Comparison of ENCODE assay signal across 29 cellular contexts in the genomic region with DNA sequence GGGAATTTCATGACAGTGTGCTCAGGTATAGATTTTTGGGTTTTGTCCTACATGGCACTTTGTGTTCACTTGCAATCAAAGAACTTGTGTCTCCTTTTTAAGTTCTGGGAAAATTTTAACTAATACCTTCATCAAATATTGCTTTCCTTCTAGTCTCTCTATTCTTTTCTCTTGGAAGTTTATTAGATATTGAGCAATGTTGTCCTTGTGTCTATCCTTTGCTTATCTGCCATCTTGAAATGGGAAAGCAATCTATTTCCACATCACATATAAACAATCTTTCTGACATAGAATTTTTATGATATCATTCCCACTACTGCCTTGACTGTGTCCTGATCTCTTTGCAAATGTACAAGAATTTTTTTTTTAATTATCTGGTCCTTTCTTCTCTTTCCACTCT. TPM values are rescaled to one million over a fixed set of nuclear protein-coding genes. Genes with fewer than 3 reads are reported as not detected.
"Had no signal": no experiment of that assay in that cellular context is flagged by ENCODE, and none has a peak within 500 bp of the region (broad histone marks: within the 10 kb centered on the region; RNA-seq: fewer than 3 reads in every experiment).

No MANE protein-coding gene starts in this region.

- ATAC-seq: activated CD8-positive, alpha-beta T cell treated with anti-CD3 and anti-CD28 coated beads, Interleukin-2, amount 10 ng/mL, durations not matched to agents 7 days and 5 days; activated naive CD4-positive, alpha-beta T cell treated with anti-CD3 and anti-CD28 coated beads, Interleukin-2, amount 50 U/mL, for 72 hours; activated naive CD8-positive, alpha-beta T cell treated with anti-CD3 and anti-CD28 coated beads, Interleukin-2, amount 50 U/mL, for 24 hours; WTC11 had no signal

- H3K4me3 ChIP-seq: cardiac muscle cell, PC-9 had no signal

- H3K9me3 Mint-ChIP-seq: activated naive CD8-positive, alpha-beta T cell treated with anti-CD3 and anti-CD28 coated beads, Interleukin-2, amount 50 U/mL, for 24 hours; WTC11 had no signal

- H3K36me3 Mint-ChIP-seq: activated naive CD4-positive, alpha-beta T cell treated with anti-CD3 and anti-CD28 coated beads, Interleukin-2, amount 50 U/mL, for 72 hours; brain; WTC11 had no signal

- H3K4me3 Mint-ChIP-seq: activated CD8-positive, alpha-beta T cell treated with anti-CD3 and anti-CD28 coated beads, Interleukin-2, amount 10 ng/mL, durations not matched to agents 7 days and 5 days; activated naive CD8-positive, alpha-beta T cell treated with anti-CD3 and anti-CD28 coated beads, Interleukin-2, amount 50 U/mL, for 24 hours; brain; WTC11 had no signal

- H3K36me3 ChIP-seq: cardiac muscle cell had no signal

- H3K4me2 ChIP-seq: PC-9 had no signal

- DNase-seq: activated CD4-positive, alpha-beta T cell treated with anti-CD3 and anti-CD28 coated beads for 48 hours; activated CD4-positive, alpha-beta T cell treated with anti-CD3 and anti-CD28 coated beads, Interleukin-2, amount 50 U/mL, for 4 hours; activated CD4-positive, CD25-positive, alpha-beta regulatory T cell treated with anti-CD3 and anti-CD28 coated beads, Interleukin-2, amount 50 U/mL, for 72 hours; activated CD8-positive, alpha-beta memory T cell treated with anti-CD3 and anti-CD28 coated beads, Interleukin-2, amount 50 U/mL, for 48 hours; activated CD8-positive, alpha-beta T cell treated with anti-CD3 and anti-CD28 coated beads, Interleukin-2, amount 10 ng/mL, durations not matched to agents 7 days and 5 days; activated effector memory CD4-positive, alpha-beta T cell treated with anti-CD3 and anti-CD28 coated beads, Interleukin-2, amount 50 U/mL, for 16 hours; activated naive CD4-positive, alpha-beta T cell treated with Interleukin-2 at 50 U/mL for 16 hours; activated naive CD8-positive, alpha-beta T cell treated with anti-CD3 and anti-CD28 coated beads, Interleukin-2, amount 50 U/mL, for 24 hours; activated T-cell treated with anti-CD3 and anti-CD28 coated beads, Interleukin-2, amount 50 U/mL, for 1 hour; amygdala; Kasumi-1; NCI-H1092 treated with DMSO at 0.1 percent for 48 hours; NCI-H1417 treated with DMSO at 0.1 percent for 48 hours; NCI-H1694; NCI-H2029; NCI-H2107; NCI-H2171 treated with DMSO at 0.1 percent for 48 hours; NCI-H345; NCI-H510A; NCI-H526 treated with DMSO at 0.1 percent for 48 hours; NCI-H82; PC-9; SHP77 treated with DMSO at 0.1 percent for 48 hours; T-helper 9 cell had no signal

- H3K27me3 Mint-ChIP-seq: activated naive CD8-positive, alpha-beta T cell treated with anti-CD3 and anti-CD28 coated beads, Interleukin-2, amount 50 U/mL, for 24 hours; brain had no signal

- H3K27ac ChIP-seq: cardiac muscle cell, PC-9 had no signal

- H3K27ac Mint-ChIP-seq: activated CD8-positive, alpha-beta T cell treated with anti-CD3 and anti-CD28 coated beads, Interleukin-2, amount 10 ng/mL, durations not matched to agents 7 days and 5 days; activated naive CD4-positive, alpha-beta T cell treated with anti-CD3 and anti-CD28 coated beads, Interleukin-2, amount 50 U/mL, for 72 hours; activated naive CD8-positive, alpha-beta T cell treated with anti-CD3 and anti-CD28 coated beads, Interleukin-2, amount 50 U/mL, for 24 hours; brain; T-helper 1 cell treated with Interleukin-12 subunit alpha and Interleukin-12 subunit beta and Interleukin-4 antibody, amounts not matched to agents 30 μg/mL and 1 μg/mL, for 36 hours; WTC11 had no signal

- H3K27me3 ChIP-seq: cardiac muscle cell had no signal

RNA-seq across cellular contexts. Expression of a gene that starts 4.4 kb away (rescaled TPM):
- total RNA-seq: activated CD8-positive, alpha-beta T cell treated with anti-CD3 and anti-CD28 coated beads, Interleukin-2, amount 10 ng/mL, durations not matched to agents 7 days and 5 days; activated naive CD4-positive, alpha-beta T cell treated with anti-CD3 and anti-CD28 coated beads, Interleukin-2, amount 50 U/mL, for 72 hours; PC-9; WTC11 had no signal
